Comparison of ENCODE assay signal across 8 cellular contexts in genomic region chr3:120348981-120349818, GRCh38. TPM values are rescaled to one million over a fixed set of nuclear protein-coding genes. Genes with fewer than 3 reads are reported as not detected.
DNase-seq lines count a peak whose midpoint lies in the region; ATAC-seq and TF ChIP-seq lines count a peak whose summit lies in the region.

Gene LRRC58 (minus strand): TSS chr3:120349354. CDS start chr3:120349243, 111 bp downstream.

- POLR2A ChIA-PET in GM10248 (lab: Yijun Ruan, JAX): interaction anchor here (0.6 to 1.9 kb wide), 3 partner anchors 76 to 255 kb away, joined by 5 to 7 read pairs (median 5); partner anchors contain the start of gene GSK3B

- WGBS in gastroesophageal sphincter (ENCODE audit: low coverage in 1 of 2), 2 donors: 0 to 5% methylated on average over 4 of the region's 94 CpGs

- peaks cover 3% of the 10 kb centered on the region; the same call in 1 of the 2 replicates for H3K27me3 Mint-ChIP-seq in HFFc6 (ENCODE audit: insufficient read depth)

- in situ Hi-C loops in SK-MEL-5 (cut with HindIII; ENCODE audit: low pct_unique_long_range_greater_than_20kb, low sequenced_read_pairs): no loop called here

- H3K9me3 Mint-ChIP-seq in HFFc6: no peaks in the 10 kb centered on the region

- no peaks in the 10 kb centered on the region for H3K9me3 ChIP-seq in gastroesophageal sphincter

- peaks cover 3 to 57% (median 5%) of the 10 kb centered on the region in 3 donors for H3K4me1 ChIP-seq in gastroesophageal sphincter

- peak; percentile 90 to 95 for TF ChIP-seq POLR2A in gastroesophageal sphincter (IDR thresholded peaks at IDR 0.05)

- H3K36me3 Mint-ChIP-seq in HFFc6 (ENCODE audit: low read depth): peaks cover 8% of the 10 kb centered on the region

- CTCF ChIA-PET in GM10248 (lab: Yijun Ruan, JAX): interaction anchor here (0.6 to 2.9 kb wide), 7 partner anchors 9 to 1465 kb away, joined by 3 to 18 read pairs (median 4); no protein-coding TSS in a partner anchor

- TF ChIP-seq CTCF in GM10248 (IDR thresholded peaks at IDR 0.05; ENCODE audit: control extremely low read depth, extremely low read depth, low read depth, missing control alignments) (peak; percentile 49), HFFc6 (IDR thresholded peaks at IDR 0.05) (peak; percentile 56; the same call in 1 of the 2 replicates), gastroesophageal sphincter (IDR thresholded peaks at IDR 0.05) (peak in 3 of 4 experiments; percentile 23 to 59 (median 27))

- DNase-seq in GM10248 (ENCODE audit: extremely low spot score) (peak; percentile 92), HFFc6 (peak; percentile 90), MV-4-11 (lab: John Stamatoyannopoulos, UW) (peak; percentile 85), SK-MEL-5 (ENCODE audit: low read depth, low spot score) (peak; percentile 92), nucleus accumbens (lab: John Stamatoyannopoulos, UW) (peak; percentile 40 to 96 (median 85)), superior temporal gyrus (ENCODE audit: extremely low spot score) (peak; percentile 91)
- DNase-seq in activated naive CD4-positive, alpha-beta T cell treated with Interleukin-2 at 50 U/mL for 16 hours: peak; percentile 92

- peak within 1 kb of the TSS; percentile 88 to 98 (median 94) for H3K27ac ChIP-seq in gastroesophageal sphincter

- peak within 1 kb of the TSS; percentile 84 to 97 for H3K4me3 ChIP-seq in gastroesophageal sphincter

- peak; percentile 95 for ATAC-seq in gastroesophageal sphincter

- H3K27me3 ChIP-seq in gastroesophageal sphincter: no peaks in the 10 kb centered on the region

- no peak for TF ChIP-seq EP300 in gastroesophageal sphincter (IDR thresholded peaks at IDR 0.05)

- H3K27ac Mint-ChIP-seq in HFFc6: peak within 1 kb of the TSS; percentile 89

- H3K4me3 Mint-ChIP-seq in HFFc6: peak within 1 kb of the TSS; percentile 93

- H3K36me3 ChIP-seq in gastroesophageal sphincter: peaks cover 0 to 7% of the 10 kb centered on the region in 2 donors

- peaks cover 48% of the 10 kb centered on the region for H3K4me1 Mint-ChIP-seq in HFFc6 (ENCODE audit: low read depth)

RNA-seq across cellular contexts. Expression of gene LRRC58, which starts in this region (rescaled TPM):
- 10 to 100 TPM; 14.2 to 17.9 (median 16.3) TPM for total RNA-seq in HFFc6 (2021; fragmentation: NEBNext Ultra II Directional; extraction: Animal tissue kit (Norgen Biotek cat#: 25700))
- 53.7 and 58.3 TPM in 2 replicates for total RNA-seq in SK-MEL-5 (2014; rRNA removed; shearing (Covaris generic))
- polyA plus RNA-seq in SK-MEL-5 (2015; cell fraction: cytosol; rRNA removed): 30.5 and 39.2 TPM in 2 replicates
- 13.1 and 16.3 TPM in 2 replicates for polyA plus RNA-seq in SK-MEL-5 (2015; cell fraction: nucleus; rRNA removed)
- total RNA-seq in gastroesophageal sphincter: 10 to 100 TPM; 33.5 to 44.3 (median 39.9) TPM

Comparison
In these comparisons a context has a peak if more than half of its experiments do, and no peak if none do; other contexts are left out.
1. Peak in every context shown above with its lines: DNase-seq, ATAC-seq, H3K4me3 ChIP-seq and H3K27ac ChIP-seq.